8 cellular contexts compared by ENCODE assay signal in the genomic region with DNA sequence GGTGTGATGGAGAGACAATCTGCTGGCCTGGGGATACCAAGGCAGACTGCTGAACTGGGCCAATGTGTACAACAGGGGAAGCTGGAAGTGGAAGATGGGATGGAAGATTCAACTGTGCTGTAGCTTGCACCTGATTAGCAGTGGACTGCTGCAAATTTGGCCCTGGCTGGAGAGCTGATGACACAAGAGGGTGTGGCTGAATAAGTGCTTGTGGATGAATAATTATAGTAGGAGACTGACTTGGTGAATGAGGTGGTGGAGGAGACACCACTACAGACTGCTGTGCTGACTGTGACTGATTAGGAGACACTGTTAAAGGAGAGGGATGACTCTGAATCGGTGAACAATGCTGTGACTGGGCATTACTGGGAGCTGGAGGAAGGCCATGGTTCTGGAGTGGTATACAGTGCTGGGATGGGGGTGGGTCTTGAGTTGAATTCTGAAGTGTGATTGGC. TPM values are rescaled to one million over a fixed set of nuclear protein-coding genes. Genes with fewer than 3 reads are reported as not detected.
DNase-seq lines count a peak whose midpoint lies in the region; ATAC-seq lines count a peak whose summit lies in the region.

No MANE protein-coding gene starts in this region.

- peaks cover 45% of the 10 kb centered on the region for H3K36me3 Mint-ChIP-seq in activated naive CD8-positive, alpha-beta T cell treated with anti-CD3 and anti-CD28 coated beads, Interleukin-2, amount 50 U/mL, for 24 hours (ENCODE audit: low read depth)
- H3K36me3 Mint-ChIP-seq in stimulated activated naive B cell treated with anti-CD40 and anti-IgM and Interleukin-4, amounts not matched to agents 10 μg/mL and 1 μg/mL and 100 μg/mL, for 72 hours: peaks cover 30 to 33% of the 10 kb centered on the region in 2 donors

- H3K27me3 Mint-ChIP-seq in activated naive CD8-positive, alpha-beta T cell treated with anti-CD3 and anti-CD28 coated beads, Interleukin-2, amount 50 U/mL, for 24 hours: no peaks in the 10 kb centered on the region
- no peaks in the 10 kb centered on the region for H3K27me3 Mint-ChIP-seq in stimulated activated naive B cell treated with anti-CD40 and anti-IgM and Interleukin-4, amounts not matched to agents 10 μg/mL and 1 μg/mL and 100 μg/mL, for 72 hours

- intact Hi-C loops in posterior vena cava (cut with DNase I): no loop called here

- H3K27ac Mint-ChIP-seq in activated naive CD8-positive, alpha-beta T cell treated with anti-CD3 and anti-CD28 coated beads, Interleukin-2, amount 50 U/mL, for 24 hours: peak overlapping the region; percentile 65
- peak overlapping the region; percentile 75 for H3K27ac Mint-ChIP-seq in stimulated activated naive B cell treated with anti-CD40 and anti-IgM and Interleukin-4, amounts not matched to agents 10 μg/mL and 1 μg/mL and 100 μg/mL, for 72 hours

- peaks cover 4% of the 10 kb centered on the region for H3K9me3 Mint-ChIP-seq in activated naive CD8-positive, alpha-beta T cell treated with anti-CD3 and anti-CD28 coated beads, Interleukin-2, amount 50 U/mL, for 24 hours
- peaks cover 0 to 4% of the 10 kb centered on the region in 2 donors for H3K9me3 Mint-ChIP-seq in stimulated activated naive B cell treated with anti-CD40 and anti-IgM and Interleukin-4, amounts not matched to agents 10 μg/mL and 1 μg/mL and 100 μg/mL, for 72 hours

- peaks cover 45% of the 10 kb centered on the region for H3K4me1 Mint-ChIP-seq in activated naive CD8-positive, alpha-beta T cell treated with anti-CD3 and anti-CD28 coated beads, Interleukin-2, amount 50 U/mL, for 24 hours
- H3K4me1 Mint-ChIP-seq in stimulated activated naive B cell treated with anti-CD40 and anti-IgM and Interleukin-4, amounts not matched to agents 10 μg/mL and 1 μg/mL and 100 μg/mL, for 72 hours: peaks cover 11 to 14% of the 10 kb centered on the region in 2 donors

- H3K4me3 Mint-ChIP-seq in activated naive CD8-positive, alpha-beta T cell treated with anti-CD3 and anti-CD28 coated beads, Interleukin-2, amount 50 U/mL, for 24 hours: peak overlapping the region; percentile 6
- peak overlapping the region; percentile 18 to 35 for H3K4me3 Mint-ChIP-seq in stimulated activated naive B cell treated with anti-CD40 and anti-IgM and Interleukin-4, amounts not matched to agents 10 μg/mL and 1 μg/mL and 100 μg/mL, for 72 hours

- peak; percentile 48 for ATAC-seq in GM21737 (IDR thresholded peaks at IDR 0.05; ENCODE audit: unreplicated experiment)
- ATAC-seq in activated naive CD8-positive, alpha-beta T cell treated with anti-CD3 and anti-CD28 coated beads, Interleukin-2, amount 50 U/mL, for 24 hours: peak; percentile 72
- ATAC-seq in stimulated activated naive B cell treated with anti-CD40 and anti-IgM and Interleukin-4, amounts not matched to agents 10 μg/mL and 1 μg/mL and 100 μg/mL, for 72 hours (replicated peaks): peak; percentile 78 to 79

- DNase-seq in SKM-1 treated with dmso at 0.1 percent for 144 hours (lab: John Stamatoyannopoulos, UW; ENCODE audit: unreplicated experiment) (peak; percentile 32), SKM-1 (lab: John Stamatoyannopoulos, UW; ENCODE audit: unreplicated experiment) (no peak), HuH-7.5 (ENCODE audit: low spot score) (peak; percentile 11), NCI-H774 (lab: John Stamatoyannopoulos, UW) (no peak), posterior vena cava (ENCODE audit: low spot score) (no peak)
- DNase-seq in activated naive CD8-positive, alpha-beta T cell treated with anti-CD3 and anti-CD28 coated beads, Interleukin-2, amount 50 U/mL, for 24 hours: no peak
- DNase-seq in stimulated activated naive B cell treated with anti-CD40 and anti-IgM and Interleukin-4, amounts not matched to agents 10 μg/mL and 1 μg/mL and 100 μg/mL, for 72 hours: no peak

RNA-seq across cellular contexts. Expression of a gene that starts 52.5 kb away (rescaled TPM):
- 10 to 100 TPM; 84.5 to 85.6 TPM for total RNA-seq in posterior vena cava

Comparison
In these comparisons a context has a peak if more than half of its experiments do, and no peak if none do; other contexts are left out.
1. DNase-seq: peak in SKM-1 treated with dmso at 0.1 percent for 144 hours (single experiment) and HuH-7.5 (single experiment); none in SKM-1 (single experiment), activated naive CD8-positive, alpha-beta T cell treated with anti-CD3 and anti-CD28 coated beads, Interleukin-2, amount 50 U/mL, for 24 hours (single experiment), stimulated activated naive B cell treated with anti-CD40 and anti-IgM and Interleukin-4, amounts not matched to agents 10 μg/mL and 1 μg/mL and 100 μg/mL, for 72 hours (single experiment), NCI-H774 (single experiment) and posterior vena cava (single experiment).
2. Peak in every context shown above with its lines, with median percentiles within 50 percentile points of each other: ATAC-seq.